ENCODE assay signal across 21 cellular contexts in genomic region chrX:117094149-117094548, GRCh38.
"Had no signal": no experiment of that assay in that cellular context is flagged by ENCODE, and none has a peak within 500 bp of the region (broad histone marks: within the 10 kb centered on the region; RNA-seq: fewer than 3 reads in every experiment).

No MANE protein-coding gene starts in this region.

- ATAC-seq: Panc1, PC-3 had no signal

- DNase-seq: Kasumi-1, KG1, MM.1S, NCI-H1092 treated with DMSO at 0.1 percent for 48 hours, NCI-H1436, NCI-H187, NCI-H2029, NCI-H2081 treated with DMSO at 0.1 percent for 48 hours, NCI-H2171, NCI-H226, NCI-H446, NCI-H510A, NCI-H524 treated with DMSO at 0.1 percent for 48 hours, NCI-H69, NCI-H774, PC-3, SHP77, SK-N-SH, SW 1271 had no signal

- H3K27ac ChIP-seq: RWPE1 had no signal

- H3K4me2 ChIP-seq: SK-N-SH had no signal

- H3K9ac ChIP-seq: SK-N-SH had no signal
